1 cellular context compared by ENCODE assay signal in the genomic region with DNA sequence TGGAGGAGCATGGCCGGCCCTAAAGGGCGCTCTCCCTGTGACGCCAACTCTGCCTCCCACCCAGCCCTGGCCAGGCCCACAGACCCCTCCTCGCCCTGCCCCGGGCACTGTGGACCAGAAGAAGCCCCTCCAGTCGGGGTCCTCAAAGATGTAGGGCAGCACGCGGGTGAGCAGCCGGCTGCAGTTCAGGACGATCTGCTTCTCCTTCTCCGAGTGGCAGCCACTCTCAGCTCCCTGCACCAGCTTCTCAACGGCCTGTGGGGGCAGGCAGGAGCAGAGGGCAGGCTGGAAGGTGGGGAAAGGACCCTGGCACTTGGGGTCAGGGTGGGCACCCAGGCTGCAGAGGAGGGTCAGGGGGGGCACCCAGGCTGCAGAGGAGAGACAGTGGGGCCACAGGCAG.
TF ChIP-seq lines count a peak whose summit lies in the region.

No MANE protein-coding gene starts in this region.

TF ChIP-seq in IMR-90, 13 proteins besides CTCF, POLR2A, EP300 and RAD21:
- no peak for TF ChIP-seq MAFK (IDR thresholded peaks at IDR 0.05; ENCODE audit: low read depth, low read length)
- no peak for TF ChIP-seq RCOR1 (IDR thresholded peaks at IDR 0.05; ENCODE audit: insufficient replicate concordance, low read length)
- TF ChIP-seq FOS (IDR thresholded peaks at IDR 0.05; ENCODE audit: low read depth, low read length), result no peak
- no peak for TF ChIP-seq MAZ (IDR thresholded peaks at IDR 0.05; ENCODE audit: borderline replicate concordance, low read depth, low read length)
- TF ChIP-seq BHLHE40 (IDR thresholded peaks at IDR 0.05; ENCODE audit: low read depth, low read length), result no peak
- TF ChIP-seq RFX5 (IDR thresholded peaks at IDR 0.05; ENCODE audit: low read depth, low read length), result no peak
- no peak for TF ChIP-seq CHD1 (IDR thresholded peaks at IDR 0.05; ENCODE audit: low read depth, low read length)
- TF ChIP-seq SMC3 (IDR thresholded peaks at IDR 0.05; ENCODE audit: low read depth, low read length), result no peak
- no peak for TF ChIP-seq CEBPB (IDR thresholded peaks at IDR 0.05; ENCODE audit: low read depth, low read length)
- TF ChIP-seq NFE2L2 (IDR thresholded peaks at IDR 0.05; ENCODE audit: low read depth, low read length), result no peak
- TF ChIP-seq, protein P1, sequence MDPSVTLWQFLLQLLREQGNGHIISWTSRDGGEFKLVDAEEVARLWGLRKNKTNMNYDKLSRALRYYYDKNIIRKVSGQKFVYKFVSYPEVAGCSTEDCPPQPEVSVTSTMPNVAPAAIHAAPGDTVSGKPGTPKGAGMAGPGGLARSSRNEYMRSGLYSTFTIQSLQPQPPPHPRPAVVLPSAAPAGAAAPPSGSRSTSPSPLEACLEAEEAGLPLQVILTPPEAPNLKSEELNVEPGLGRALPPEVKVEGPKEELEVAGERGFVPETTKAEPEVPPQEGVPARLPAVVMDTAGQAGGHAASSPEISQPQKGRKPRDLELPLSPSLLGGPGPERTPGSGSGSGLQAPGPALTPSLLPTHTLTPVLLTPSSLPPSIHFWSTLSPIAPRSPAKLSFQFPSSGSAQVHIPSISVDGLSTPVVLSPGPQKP (IDR thresholded peaks at IDR 0.05; ENCODE audit: borderline replicate concordance, low read depth, low read length), result no peak
- TF ChIP-seq, protein P2, sequence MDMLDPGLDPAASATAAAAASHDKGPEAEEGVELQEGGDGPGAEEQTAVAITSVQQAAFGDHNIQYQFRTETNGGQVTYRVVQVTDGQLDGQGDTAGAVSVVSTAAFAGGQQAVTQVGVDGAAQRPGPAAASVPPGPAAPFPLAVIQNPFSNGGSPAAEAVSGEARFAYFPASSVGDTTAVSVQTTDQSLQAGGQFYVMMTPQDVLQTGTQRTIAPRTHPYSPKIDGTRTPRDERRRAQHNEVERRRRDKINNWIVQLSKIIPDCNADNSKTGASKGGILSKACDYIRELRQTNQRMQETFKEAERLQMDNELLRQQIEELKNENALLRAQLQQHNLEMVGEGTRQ (IDR thresholded peaks at IDR 0.05; ENCODE audit: low read depth, low read length), result no peak
- no peak for TF ChIP-seq MXI1 (IDR thresholded peaks at IDR 0.05; ENCODE audit: borderline replicate concordance, low read depth, low read length)
